1 cellular context compared by ENCODE assay signal in the genomic region with DNA sequence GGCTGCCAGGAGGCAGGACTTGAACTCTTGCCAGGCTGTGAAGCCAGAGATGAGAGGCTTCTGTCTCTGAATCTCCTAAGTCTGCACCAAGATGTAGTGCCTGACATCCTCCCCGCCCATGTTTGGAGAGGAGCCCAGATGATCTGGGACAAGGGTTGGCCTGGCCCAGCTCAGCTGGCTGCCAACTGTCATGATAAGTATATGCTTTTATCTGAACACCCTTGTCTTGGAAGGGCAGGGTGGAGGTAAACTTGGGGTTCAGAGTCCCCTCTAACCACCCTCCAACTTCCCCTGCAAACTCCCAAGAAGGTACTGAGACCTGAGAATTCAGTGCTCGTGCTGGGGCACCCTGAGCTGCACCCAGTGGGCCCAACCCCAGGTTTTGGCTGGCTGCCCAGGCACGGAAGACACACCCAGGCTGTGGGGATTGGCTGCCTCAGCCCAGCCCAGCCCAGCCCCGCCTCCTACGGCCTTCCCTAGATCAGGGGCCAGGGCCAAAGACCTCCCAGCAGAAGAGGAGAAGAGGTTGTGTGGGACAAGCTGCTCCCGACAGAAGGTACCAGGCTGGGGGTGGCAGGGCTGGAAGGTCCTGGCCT.
TF ChIP-seq lines count a peak whose summit lies in the region.

A gene with protein sequence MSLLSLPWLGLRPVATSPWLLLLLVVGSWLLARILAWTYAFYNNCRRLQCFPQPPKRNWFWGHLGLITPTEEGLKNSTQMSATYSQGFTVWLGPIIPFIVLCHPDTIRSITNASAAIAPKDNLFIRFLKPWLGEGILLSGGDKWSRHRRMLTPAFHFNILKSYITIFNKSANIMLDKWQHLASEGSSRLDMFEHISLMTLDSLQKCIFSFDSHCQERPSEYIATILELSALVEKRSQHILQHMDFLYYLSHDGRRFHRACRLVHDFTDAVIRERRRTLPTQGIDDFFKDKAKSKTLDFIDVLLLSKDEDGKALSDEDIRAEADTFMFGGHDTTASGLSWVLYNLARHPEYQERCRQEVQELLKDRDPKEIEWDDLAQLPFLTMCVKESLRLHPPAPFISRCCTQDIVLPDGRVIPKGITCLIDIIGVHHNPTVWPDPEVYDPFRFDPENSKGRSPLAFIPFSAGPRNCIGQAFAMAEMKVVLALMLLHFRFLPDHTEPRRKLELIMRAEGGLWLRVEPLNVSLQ (plus strand): TSS at position 508 of the 596 bp plus-strand sequence. CDS start 443 bp downstream, outside the sequence.

TF ChIP-seq in HepG2, 621 proteins besides CTCF, POLR2A, EP300 and RAD21 (continued from another document and continues in another):
- TF ChIP-seq MEIS2 (CRISPR knock-in tag; IDR thresholded peaks at IDR 0.05) (no peak), ZNF746 (CRISPR knock-in tag; IDR thresholded peaks at IDR 0.05) (0 out of 2 replicates have a peak, but pooled peaks have one; percentile 4), NFKB2 (CRISPR knock-in tag; IDR thresholded peaks at IDR 0.05; ENCODE audit: borderline replicate concordance) (0 out of 2 replicates have a peak, but pooled peaks have one; percentile 44), ZBTB1 (CRISPR knock-in tag; IDR thresholded peaks at IDR 0.05; ENCODE audit: borderline replicate concordance) (no peak), ZNF501 (CRISPR knock-in tag; IDR thresholded peaks at IDR 0.05) (peak; percentile 73), MYNN (CRISPR knock-in tag; IDR thresholded peaks at IDR 0.05; ENCODE audit: low read depth) (no peak), RXRB (CRISPR knock-in tag; IDR thresholded peaks at IDR 0.05; ENCODE audit: borderline replicate concordance) (no peak), NAIF1 (CRISPR knock-in tag; IDR thresholded peaks at IDR 0.05; ENCODE audit: borderline replicate concordance) (no peak), ADNP (CRISPR knock-in tag; IDR thresholded peaks at IDR 0.05) (no peak), MIER2 (CRISPR knock-in tag; IDR thresholded peaks at IDR 0.05) (no peak), KDM3A (CRISPR knock-in tag; IDR thresholded peaks at IDR 0.05; ENCODE audit: low read depth) (0 out of 2 replicates have a peak, but pooled peaks have one; percentile 54), ZKSCAN1 (IDR thresholded peaks at IDR 0.05; ENCODE audit: low read length) (peak; percentile 92), SP4 (CRISPR knock-in tag; IDR thresholded peaks at IDR 0.05) (peak; percentile 50; the same call in 1 of the 2 replicates), ELF1 (CRISPR knock-in tag; IDR thresholded peaks at IDR 0.05) (0 out of 2 replicates have a peak, but pooled peaks have one; percentile 4), MLLT10 (CRISPR knock-in tag; IDR thresholded peaks at IDR 0.05) (no peak), ZNF292 (CRISPR knock-in tag; IDR thresholded peaks at IDR 0.05; ENCODE audit: borderline replicate concordance, low read depth) (no peak), RARA (CRISPR knock-in tag; IDR thresholded peaks at IDR 0.05) (no peak), ZFP90 (CRISPR knock-in tag; IDR thresholded peaks at IDR 0.05; ENCODE audit: borderline replicate concordance) (no peak), U2AF2 (IDR thresholded peaks at IDR 0.05; ENCODE audit: low read depth, low read length) (no peak), NCOR1 (IDR thresholded peaks at IDR 0.05; ENCODE audit: borderline replicate concordance, low read length) (no peak), REXO4 (CRISPR knock-in tag; IDR thresholded peaks at IDR 0.05; ENCODE audit: borderline replicate concordance) (no peak), SP1 (IDR thresholded peaks at IDR 0.05) (no peak), SP1 (CRISPR knock-in tag; IDR thresholded peaks at IDR 0.05) (peak; percentile 73), ELF4 (CRISPR knock-in tag; IDR thresholded peaks at IDR 0.05; ENCODE audit: borderline replicate concordance) (no peak), NFYB (CRISPR knock-in tag; IDR thresholded peaks at IDR 0.05) (peak; percentile 80)
- TF ChIP-seq, protein P1, sequence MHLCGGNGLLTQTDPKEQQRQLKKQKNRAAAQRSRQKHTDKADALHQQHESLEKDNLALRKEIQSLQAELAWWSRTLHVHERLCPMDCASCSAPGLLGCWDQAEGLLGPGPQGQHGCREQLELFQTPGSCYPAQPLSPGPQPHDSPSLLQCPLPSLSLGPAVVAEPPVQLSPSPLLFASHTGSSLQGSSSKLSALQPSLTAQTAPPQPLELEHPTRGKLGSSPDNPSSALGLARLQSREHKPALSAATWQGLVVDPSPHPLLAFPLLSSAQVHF (CRISPR knock-in tag; IDR thresholded peaks at IDR 0.05) = no peak
- TF ChIP-seq, protein P2, sequence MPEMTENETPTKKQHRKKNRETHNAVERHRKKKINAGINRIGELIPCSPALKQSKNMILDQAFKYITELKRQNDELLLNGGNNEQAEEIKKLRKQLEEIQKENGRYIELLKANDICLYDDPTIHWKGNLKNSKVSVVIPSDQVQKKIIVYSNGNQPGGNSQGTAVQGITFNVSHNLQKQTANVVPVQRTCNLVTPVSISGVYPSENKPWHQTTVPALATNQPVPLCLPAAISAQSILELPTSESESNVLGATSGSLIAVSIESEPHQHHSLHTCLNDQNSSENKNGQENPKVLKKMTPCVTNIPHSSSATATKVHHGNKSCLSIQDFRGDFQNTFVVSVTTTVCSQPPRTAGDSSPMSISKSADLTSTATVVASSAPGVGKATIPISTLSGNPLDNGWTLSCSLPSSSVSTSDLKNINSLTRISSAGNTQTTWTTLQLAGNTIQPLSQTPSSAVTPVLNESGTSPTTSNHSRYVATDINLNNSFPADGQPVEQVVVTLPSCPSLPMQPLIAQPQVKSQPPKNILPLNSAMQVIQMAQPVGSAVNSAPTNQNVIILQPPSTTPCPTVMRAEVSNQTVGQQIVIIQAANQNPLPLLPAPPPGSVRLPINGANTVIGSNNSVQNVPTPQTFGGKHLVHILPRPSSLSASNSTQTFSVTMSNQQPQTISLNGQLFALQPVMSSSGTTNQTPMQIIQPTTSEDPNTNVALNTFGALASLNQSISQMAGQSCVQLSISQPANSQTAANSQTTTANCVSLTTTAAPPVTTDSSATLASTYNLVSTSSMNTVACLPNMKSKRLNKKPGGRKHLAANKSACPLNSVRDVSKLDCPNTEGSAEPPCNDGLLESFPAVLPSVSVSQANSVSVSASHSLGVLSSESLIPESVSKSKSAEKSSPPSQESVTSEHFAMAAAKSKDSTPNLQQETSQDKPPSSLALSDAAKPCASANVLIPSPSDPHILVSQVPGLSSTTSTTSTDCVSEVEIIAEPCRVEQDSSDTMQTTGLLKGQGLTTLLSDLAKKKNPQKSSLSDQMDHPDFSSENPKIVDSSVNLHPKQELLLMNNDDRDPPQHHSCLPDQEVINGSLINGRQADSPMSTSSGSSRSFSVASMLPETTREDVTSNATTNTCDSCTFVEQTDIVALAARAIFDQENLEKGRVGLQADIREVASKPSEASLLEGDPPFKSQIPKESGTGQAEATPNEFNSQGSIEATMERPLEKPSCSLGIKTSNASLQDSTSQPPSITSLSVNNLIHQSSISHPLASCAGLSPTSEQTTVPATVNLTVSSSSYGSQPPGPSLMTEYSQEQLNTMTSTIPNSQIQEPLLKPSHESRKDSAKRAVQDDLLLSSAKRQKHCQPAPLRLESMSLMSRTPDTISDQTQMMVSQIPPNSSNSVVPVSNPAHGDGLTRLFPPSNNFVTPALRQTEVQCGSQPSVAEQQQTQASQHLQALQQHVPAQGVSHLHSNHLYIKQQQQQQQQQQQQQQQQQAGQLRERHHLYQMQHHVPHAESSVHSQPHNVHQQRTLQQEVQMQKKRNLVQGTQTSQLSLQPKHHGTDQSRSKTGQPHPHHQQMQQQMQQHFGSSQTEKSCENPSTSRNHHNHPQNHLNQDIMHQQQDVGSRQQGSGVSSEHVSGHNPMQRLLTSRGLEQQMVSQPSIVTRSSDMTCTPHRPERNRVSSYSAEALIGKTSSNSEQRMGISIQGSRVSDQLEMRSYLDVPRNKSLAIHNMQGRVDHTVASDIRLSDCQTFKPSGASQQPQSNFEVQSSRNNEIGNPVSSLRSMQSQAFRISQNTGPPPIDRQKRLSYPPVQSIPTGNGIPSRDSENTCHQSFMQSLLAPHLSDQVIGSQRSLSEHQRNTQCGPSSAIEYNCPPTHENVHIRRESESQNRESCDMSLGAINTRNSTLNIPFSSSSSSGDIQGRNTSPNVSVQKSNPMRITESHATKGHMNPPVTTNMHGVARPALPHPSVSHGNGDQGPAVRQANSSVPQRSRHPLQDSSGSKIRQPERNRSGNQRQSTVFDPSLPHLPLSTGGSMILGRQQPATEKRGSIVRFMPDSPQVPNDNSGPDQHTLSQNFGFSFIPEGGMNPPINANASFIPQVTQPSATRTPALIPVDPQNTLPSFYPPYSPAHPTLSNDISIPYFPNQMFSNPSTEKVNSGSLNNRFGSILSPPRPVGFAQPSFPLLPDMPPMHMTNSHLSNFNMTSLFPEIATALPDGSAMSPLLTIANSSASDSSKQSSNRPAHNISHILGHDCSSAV (CRISPR knock-in tag; IDR thresholded peaks at IDR 0.05; ENCODE audit: borderline replicate concordance) = no peak
- TF ChIP-seq, protein P3, sequence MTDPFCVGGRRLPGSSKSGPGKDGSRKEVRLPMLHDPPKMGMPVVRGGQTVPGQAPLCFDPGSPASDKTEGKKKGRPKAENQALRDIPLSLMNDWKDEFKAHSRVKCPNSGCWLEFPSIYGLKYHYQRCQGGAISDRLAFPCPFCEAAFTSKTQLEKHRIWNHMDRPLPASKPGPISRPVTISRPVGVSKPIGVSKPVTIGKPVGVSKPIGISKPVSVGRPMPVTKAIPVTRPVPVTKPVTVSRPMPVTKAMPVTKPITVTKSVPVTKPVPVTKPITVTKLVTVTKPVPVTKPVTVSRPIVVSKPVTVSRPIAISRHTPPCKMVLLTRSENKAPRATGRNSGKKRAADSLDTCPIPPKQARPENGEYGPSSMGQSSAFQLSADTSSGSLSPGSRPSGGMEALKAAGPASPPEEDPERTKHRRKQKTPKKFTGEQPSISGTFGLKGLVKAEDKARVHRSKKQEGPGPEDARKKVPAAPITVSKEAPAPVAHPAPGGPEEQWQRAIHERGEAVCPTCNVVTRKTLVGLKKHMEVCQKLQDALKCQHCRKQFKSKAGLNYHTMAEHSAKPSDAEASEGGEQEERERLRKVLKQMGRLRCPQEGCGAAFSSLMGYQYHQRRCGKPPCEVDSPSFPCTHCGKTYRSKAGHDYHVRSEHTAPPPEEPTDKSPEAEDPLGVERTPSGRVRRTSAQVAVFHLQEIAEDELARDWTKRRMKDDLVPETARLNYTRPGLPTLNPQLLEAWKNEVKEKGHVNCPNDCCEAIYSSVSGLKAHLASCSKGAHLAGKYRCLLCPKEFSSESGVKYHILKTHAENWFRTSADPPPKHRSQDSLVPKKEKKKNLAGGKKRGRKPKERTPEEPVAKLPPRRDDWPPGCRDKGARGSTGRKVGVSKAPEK (CRISPR knock-in tag; IDR thresholded peaks at IDR 0.05; ENCODE audit: borderline replicate concordance) = no peak
- TF ChIP-seq, protein P4, sequence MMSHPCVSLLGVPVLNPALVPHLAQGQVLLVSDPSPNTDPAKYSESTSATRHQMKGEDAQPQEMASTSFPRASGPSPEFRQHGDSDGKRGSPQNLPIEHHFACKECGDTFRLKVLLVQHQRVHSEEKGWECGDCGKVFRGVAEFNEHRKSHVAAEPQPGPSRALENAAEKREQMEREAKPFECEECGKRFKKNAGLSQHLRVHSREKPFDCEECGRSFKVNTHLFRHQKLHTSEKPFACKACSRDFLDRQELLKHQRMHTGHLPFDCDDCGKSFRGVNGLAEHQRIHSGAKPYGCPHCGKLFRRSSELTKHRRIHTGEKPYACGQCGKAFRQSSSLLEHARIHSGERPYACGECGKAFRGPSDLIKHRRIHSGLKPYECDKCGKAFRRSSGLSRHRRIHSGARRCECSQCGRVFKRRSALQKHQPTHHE (CRISPR knock-in tag; IDR thresholded peaks at IDR 0.05; ENCODE audit: borderline replicate concordance) = peak; percentile 42; the same call in 1 of the 2 replicates
- TF ChIP-seq, protein P5, sequence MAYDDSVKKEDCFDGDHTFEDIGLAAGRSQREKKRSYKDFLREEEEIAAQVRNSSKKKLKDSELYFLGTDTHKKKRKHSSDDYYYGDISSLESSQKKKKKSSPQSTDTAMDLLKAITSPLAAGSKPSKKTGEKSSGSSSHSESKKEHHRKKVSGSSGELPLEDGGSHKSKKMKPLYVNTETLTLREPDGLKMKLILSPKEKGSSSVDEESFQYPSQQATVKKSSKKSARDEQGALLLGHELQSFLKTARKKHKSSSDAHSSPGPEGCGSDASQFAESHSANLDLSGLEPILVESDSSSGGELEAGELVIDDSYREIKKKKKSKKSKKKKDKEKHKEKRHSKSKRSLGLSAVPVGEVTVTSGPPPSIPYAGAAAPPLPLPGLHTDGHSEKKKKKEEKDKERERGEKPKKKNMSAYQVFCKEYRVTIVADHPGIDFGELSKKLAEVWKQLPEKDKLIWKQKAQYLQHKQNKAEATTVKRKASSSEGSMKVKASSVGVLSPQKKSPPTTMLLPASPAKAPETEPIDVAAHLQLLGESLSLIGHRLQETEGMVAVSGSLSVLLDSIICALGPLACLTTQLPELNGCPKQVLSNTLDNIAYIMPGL (CRISPR knock-in tag; IDR thresholded peaks at IDR 0.05; ENCODE audit: borderline replicate concordance in 1 of 2, low read depth in 1 of 2) = peak in 1 of 2 experiments; percentile 27; a peak in 2 of 4 replicates
- TF ChIP-seq, protein P6, sequence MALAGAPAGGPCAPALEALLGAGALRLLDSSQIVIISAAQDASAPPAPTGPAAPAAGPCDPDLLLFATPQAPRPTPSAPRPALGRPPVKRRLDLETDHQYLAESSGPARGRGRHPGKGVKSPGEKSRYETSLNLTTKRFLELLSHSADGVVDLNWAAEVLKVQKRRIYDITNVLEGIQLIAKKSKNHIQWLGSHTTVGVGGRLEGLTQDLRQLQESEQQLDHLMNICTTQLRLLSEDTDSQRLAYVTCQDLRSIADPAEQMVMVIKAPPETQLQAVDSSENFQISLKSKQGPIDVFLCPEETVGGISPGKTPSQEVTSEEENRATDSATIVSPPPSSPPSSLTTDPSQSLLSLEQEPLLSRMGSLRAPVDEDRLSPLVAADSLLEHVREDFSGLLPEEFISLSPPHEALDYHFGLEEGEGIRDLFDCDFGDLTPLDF (CRISPR knock-in tag; IDR thresholded peaks at IDR 0.05) = no peak
- TF ChIP-seq, protein P7, sequence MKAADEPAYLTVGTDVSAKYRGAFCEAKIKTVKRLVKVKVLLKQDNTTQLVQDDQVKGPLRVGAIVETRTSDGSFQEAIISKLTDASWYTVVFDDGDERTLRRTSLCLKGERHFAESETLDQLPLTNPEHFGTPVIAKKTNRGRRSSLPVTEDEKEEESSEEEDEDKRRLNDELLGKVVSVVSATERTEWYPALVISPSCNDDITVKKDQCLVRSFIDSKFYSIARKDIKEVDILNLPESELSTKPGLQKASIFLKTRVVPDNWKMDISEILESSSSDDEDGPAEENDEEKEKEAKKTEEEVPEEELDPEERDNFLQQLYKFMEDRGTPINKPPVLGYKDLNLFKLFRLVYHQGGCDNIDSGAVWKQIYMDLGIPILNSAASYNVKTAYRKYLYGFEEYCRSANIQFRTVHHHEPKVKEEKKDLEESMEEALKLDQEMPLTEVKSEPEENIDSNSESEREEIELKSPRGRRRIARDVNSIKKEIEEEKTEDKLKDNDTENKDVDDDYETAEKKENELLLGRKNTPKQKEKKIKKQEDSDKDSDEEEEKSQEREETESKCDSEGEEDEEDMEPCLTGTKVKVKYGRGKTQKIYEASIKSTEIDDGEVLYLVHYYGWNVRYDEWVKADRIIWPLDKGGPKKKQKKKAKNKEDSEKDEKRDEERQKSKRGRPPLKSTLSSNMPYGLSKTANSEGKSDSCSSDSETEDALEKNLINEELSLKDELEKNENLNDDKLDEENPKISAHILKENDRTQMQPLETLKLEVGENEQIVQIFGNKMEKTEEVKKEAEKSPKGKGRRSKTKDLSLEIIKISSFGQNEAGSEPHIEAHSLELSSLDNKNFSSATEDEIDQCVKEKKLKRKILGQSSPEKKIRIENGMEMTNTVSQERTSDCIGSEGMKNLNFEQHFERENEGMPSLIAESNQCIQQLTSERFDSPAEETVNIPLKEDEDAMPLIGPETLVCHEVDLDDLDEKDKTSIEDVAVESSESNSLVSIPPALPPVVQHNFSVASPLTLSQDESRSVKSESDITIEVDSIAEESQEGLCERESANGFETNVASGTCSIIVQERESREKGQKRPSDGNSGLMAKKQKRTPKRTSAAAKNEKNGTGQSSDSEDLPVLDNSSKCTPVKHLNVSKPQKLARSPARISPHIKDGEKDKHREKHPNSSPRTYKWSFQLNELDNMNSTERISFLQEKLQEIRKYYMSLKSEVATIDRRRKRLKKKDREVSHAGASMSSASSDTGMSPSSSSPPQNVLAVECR (CRISPR knock-in tag; IDR thresholded peaks at IDR 0.05; ENCODE audit: borderline replicate concordance) = no peak
